ENCODE assay signal across 19 cellular contexts in the genomic region with DNA sequence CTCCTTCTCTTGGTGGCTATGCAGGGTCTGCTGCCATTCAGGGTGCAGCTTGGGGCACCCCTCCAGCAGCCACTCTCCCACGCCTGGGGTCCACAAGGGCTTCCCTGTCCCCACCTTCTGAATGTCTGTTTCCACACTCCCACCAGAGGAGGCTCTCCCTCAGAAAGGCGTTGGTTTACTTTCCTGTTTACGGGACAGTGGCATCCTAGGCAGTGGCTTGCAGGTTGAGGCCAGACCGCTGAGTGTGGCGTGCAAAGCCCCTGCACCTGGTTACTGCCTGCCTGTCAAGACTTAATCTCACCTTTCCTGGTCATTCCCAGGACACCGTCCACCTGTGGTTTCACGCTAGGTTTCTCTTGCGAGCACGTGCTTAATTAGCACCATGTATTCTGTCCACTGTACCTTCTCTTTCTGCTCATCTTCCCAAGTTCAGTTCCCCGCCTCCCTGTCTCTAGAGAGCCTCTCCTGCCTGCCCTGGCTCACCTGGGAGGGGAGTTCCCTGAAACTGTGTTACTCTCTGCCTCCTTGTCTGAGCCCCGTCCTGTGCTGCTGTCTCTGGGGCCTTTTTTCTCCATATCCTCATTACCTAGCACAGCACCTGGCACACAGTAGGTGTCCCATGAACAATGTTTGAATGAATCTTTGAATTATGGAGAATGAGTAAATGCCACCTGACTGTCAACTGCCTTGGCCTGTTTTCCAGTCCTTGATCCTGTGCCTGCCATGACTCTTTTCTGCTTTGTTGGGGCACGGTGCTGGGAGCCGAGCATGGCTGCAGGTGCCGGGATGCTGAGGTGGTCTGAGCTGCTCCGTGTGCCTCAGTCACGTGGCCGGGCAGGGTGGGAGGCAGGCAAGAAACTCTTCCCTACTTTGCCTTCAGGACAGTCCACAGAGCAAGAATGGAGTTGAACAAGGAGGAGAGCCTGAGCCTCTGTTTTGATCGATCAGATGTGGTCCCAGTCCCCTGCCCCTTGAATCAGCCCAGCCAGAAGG. TPM values are rescaled to one million over a fixed set of nuclear protein-coding genes. Genes with fewer than 3 reads are reported as not detected.
"Had no signal": no experiment of that assay in that cellular context is flagged by ENCODE, and none has a peak within 500 bp of the region (broad histone marks: within the 10 kb centered on the region; RNA-seq: fewer than 3 reads in every experiment).

No MANE protein-coding gene starts in this region.

- H3K36me3 Mint-ChIP-seq: activated naive CD4-positive, alpha-beta T cell treated with anti-CD3 and anti-CD28 coated beads, Interleukin-2, amount 50 U/mL, for 72 hours had no signal

- ATAC-seq: activated naive CD4-positive, alpha-beta T cell treated with anti-CD3 and anti-CD28 coated beads, Interleukin-2, amount 50 U/mL, for 72 hours; left lobe of liver; psoas muscle; right cardiac atrium had no signal

- H3K27ac Mint-ChIP-seq: activated naive CD4-positive, alpha-beta T cell treated with anti-CD3 and anti-CD28 coated beads, Interleukin-2, amount 50 U/mL, for 72 hours had no signal

- DNase-seq: activated CD4-positive, alpha-beta T cell treated with anti-CD3 and anti-CD28 coated beads for 1 hour; activated CD4-positive, alpha-beta T cell treated with anti-CD3 and anti-CD28 coated beads, Interleukin-2, amount 50 U/mL, for 4 hours; activated gamma-delta T cell; cerebellar nuclear complex; effector CD8-positive, alpha-beta T cell; foreskin fibroblast; hippocampal formation; psoas muscle; right cardiac atrium; SW 1271; T-helper 2 cell had no signal

- H3K36me3 ChIP-seq: adrenal gland, breast epithelium had no signal

- H3K9me3 ChIP-seq: adrenal gland, breast epithelium, psoas muscle had no signal

- H3K4me3 ChIP-seq: adrenal gland, breast epithelium, psoas muscle had no signal

- FAIRE-seq: astrocyte, endothelial cell of umbilical vein, islet of Langerhans had no signal

- H3K27ac ChIP-seq: adrenal gland, breast epithelium, psoas muscle, VCaP had no signal

- H3K9me3 Mint-ChIP-seq: activated naive CD4-positive, alpha-beta T cell treated with anti-CD3 and anti-CD28 coated beads, Interleukin-2, amount 50 U/mL, for 72 hours had no signal

- H3K27me3 ChIP-seq: adrenal gland, breast epithelium had no signal

- H3K4me1 ChIP-seq: adrenal gland, breast epithelium, psoas muscle had no signal

RNA-seq across cellular contexts. Expression of a gene that starts 56.4 kb away (rescaled TPM):
- total RNA-seq: endothelial cell of umbilical vein had no signal
- polyA plus RNA-seq: endothelial cell of umbilical vein had no signal
